8 cellular contexts compared by ENCODE assay signal in genomic region chr22:30435674-30436126, GRCh38.
DNase-seq lines count a peak whose midpoint lies in the region; ATAC-seq and TF ChIP-seq lines count a peak whose summit lies in the region.

No MANE protein-coding gene starts in this region.

- peak; percentile 64 for DNase-seq in activated CD4-positive, CD25-positive, alpha-beta regulatory T cell treated with anti-CD3 and anti-CD28 coated beads, Interleukin-2, amount 50 U/mL, for 72 hours
- DNase-seq in effector CD4-positive, alpha-beta T cell: peak; percentile 86
- peak; percentile 83 for DNase-seq in stimulated activated CD4-positive, alpha-beta T cell treated with anti-CD3 and anti-CD28 coated beads, Interleukin-4, amount 100 ng/mL, for 24 hours
- DNase-seq in nucleus accumbens (lab: John Stamatoyannopoulos, UW): no peak
- no peak for DNase-seq in hippocampal formation (lab: John Stamatoyannopoulos, UW)

- ATAC-seq in GM21367 (IDR thresholded peaks at IDR 0.05; ENCODE audit: unreplicated experiment) (no peak), GM18520 (IDR thresholded peaks at IDR 0.05; ENCODE audit: unreplicated experiment) (no peak)

- TF ChIP-seq POLR2A in GM19099 (IDR thresholded peaks at IDR 0.05; ENCODE audit: extremely low read depth, insufficient read length, low read depth): peak; percentile 22

Comparison
In these comparisons a context has a peak if more than half of its experiments do, and no peak if none do; other contexts are left out.
1. DNase-seq: peak in activated CD4-positive, CD25-positive, alpha-beta regulatory T cell treated with anti-CD3 and anti-CD28 coated beads, Interleukin-2, amount 50 U/mL, for 72 hours (single experiment), effector CD4-positive, alpha-beta T cell (single experiment) and stimulated activated CD4-positive, alpha-beta T cell treated with anti-CD3 and anti-CD28 coated beads, Interleukin-4, amount 100 ng/mL, for 24 hours (single experiment); none in nucleus accumbens (0 of 56) and hippocampal formation (0 of 2).